ENCODE assay signal across 7 cellular contexts in genomic region chr4:169659736-169660670, GRCh38. TPM values are rescaled to one million over a fixed set of nuclear protein-coding genes. Genes with fewer than 3 reads are reported as not detected.
DNase-seq lines count a peak whose midpoint lies in the region; ATAC-seq and TF ChIP-seq lines count a peak whose summit lies in the region.

No MANE protein-coding gene starts in this region.

- 1% methylated on average over 14 of the region's 14 CpGs for WGBS in smooth muscle cell (ENCODE audit: low lambda C conversion rate)

- H3K27ac ChIP-seq in VCaP = peak overlapping the region; percentile 89
- peak overlapping the region; percentile 90 for H3K27ac ChIP-seq in caudate nucleus (ENCODE audit: low read depth, low read length)
- H3K27ac ChIP-seq in smooth muscle cell (ENCODE audit: low read depth) = peak overlapping the region; percentile 100

- H3K9ac ChIP-seq in smooth muscle cell (ENCODE audit: low read depth) = peak overlapping the region; percentile 99

- H3K4me2 ChIP-seq in smooth muscle cell = peak overlapping the region; percentile 90

- no peak for TF ChIP-seq CTCF in VCaP (conservative IDR thresholded peaks at IDR 0.05)
- TF ChIP-seq CTCF in smooth muscle cell (IDR thresholded peaks at IDR 0.05; ENCODE audit: borderline replicate concordance, insufficient read depth, poor library complexity, severe bottlenecking) = no peak

- DNase-seq in NCI-H2107 (lab: John Stamatoyannopoulos, UW) = peak; percentile 48
- DNase-seq in caudate nucleus (lab: John Stamatoyannopoulos, UW) = peak in 55 of 61 donors; percentile 4 to 93 (median 53)
- DNase-seq in iPS-NIHi7 (ENCODE audit: extremely low spot score) = peak; percentile 76
- peak; percentile 5 for DNase-seq in smooth muscle cell (lab: John Stamatoyannopoulos, UW; ENCODE audit: unreplicated experiment)

- peak overlapping the region; percentile 62 for H3K4me3 ChIP-seq in smooth muscle cell

- no peaks in the 10 kb centered on the region for H3K36me3 ChIP-seq in smooth muscle cell (ENCODE audit: low read depth)

- H4K20me1 ChIP-seq in smooth muscle cell (ENCODE audit: low read depth) = no peaks in the 10 kb centered on the region

- peaks cover 40% of the 10 kb centered on the region for H3K4me1 ChIP-seq in smooth muscle cell (ENCODE audit: low read depth)

- peak; percentile 98 for ATAC-seq in GM18511 (IDR thresholded peaks at IDR 0.05; ENCODE audit: unreplicated experiment)
- peak; percentile 96 for ATAC-seq in HG03025 (IDR thresholded peaks at IDR 0.05; ENCODE audit: low FRiP score, unreplicated experiment)

- H3K27me3 ChIP-seq in smooth muscle cell (ENCODE audit: low read depth) = no peaks in the 10 kb centered on the region

- peak overlapping the region; percentile 46 for H2AFZ ChIP-seq in smooth muscle cell (ENCODE audit: low read depth)

- peaks cover 32% of the 10 kb centered on the region for H3F3A ChIP-seq in smooth muscle cell (ENCODE audit: low read depth)

- peaks cover 79% of the 10 kb centered on the region for H3K79me2 ChIP-seq in smooth muscle cell (ENCODE audit: low read depth)

- H3K9me3 ChIP-seq in smooth muscle cell (replicated peaks; ENCODE audit: low read depth) = no peaks in the 10 kb centered on the region

RNA-seq across cellular contexts. Expression of gene CLCN3, which starts 39.6 kb away (rescaled TPM):
- total RNA-seq in smooth muscle cell = 40.5 and 41.2 TPM in 2 replicates
- polyA plus RNA-seq in smooth muscle cell = 13.7 and 15.1 TPM in 2 replicates

RNA-seq across cellular contexts. Expression of gene NEK1, which starts 47.6 kb away (rescaled TPM):
- 11.8 and 16.5 TPM in 2 replicates for total RNA-seq in smooth muscle cell
- 9.4 and 10.5 TPM in 2 replicates for polyA plus RNA-seq in smooth muscle cell

Comparison
In these comparisons a context has a peak if more than half of its experiments do, and no peak if none do; other contexts are left out.
1. Peak in every context shown above with its lines: DNase-seq, ATAC-seq, H3K4me3 ChIP-seq and H3K27ac ChIP-seq.
2. DNase-seq: peak in every context shown above with its lines; median percentile 76 in iPS-NIHi7; 53 in caudate nucleus; 48 in NCI-H2107; 5 in smooth muscle cell.